ENCODE assay signal across 8 cellular contexts in genomic region chr7:122803323-122803722, GRCh38.
DNase-seq lines count a peak whose midpoint lies in the region; ATAC-seq and TF ChIP-seq lines count a peak whose summit lies in the region.

No MANE protein-coding gene starts in this region.

- no peak for ATAC-seq in HG02852 (IDR thresholded peaks at IDR 0.05; ENCODE audit: unreplicated experiment)
- ATAC-seq in stimulated activated memory B cell treated with anti-CD40 and anti-IgM and Interleukin-4, amounts not matched to agents 10 μg/mL and 1 μg/mL and 100 μg/mL, for 72 hours, result no peak
- ATAC-seq in GM19023 (IDR thresholded peaks at IDR 0.05; ENCODE audit: unreplicated experiment), result no peak

- H3K4me1 Mint-ChIP-seq in nephron, result no peaks in the 10 kb centered on the region
- H3K4me1 Mint-ChIP-seq in stimulated activated memory B cell treated with anti-CD40 and anti-IgM and Interleukin-4, amounts not matched to agents 10 μg/mL and 1 μg/mL and 100 μg/mL, for 72 hours, result no peaks in the 10 kb centered on the region

- DNase-seq in NAMALWA (ENCODE audit: low spot score) (peak; percentile 61), dorsolateral prefrontal cortex (peak in 3 of 10 donors; percentile 28 to 51 (median 30)), NCI-H510A (lab: John Stamatoyannopoulos, UW) (no peak)

- H3K4me3 ChIP-seq in dorsolateral prefrontal cortex, result peak overlapping the region in 3 of 59 donors; percentile 2 to 27 (median 4)

- no peak overlapping the region for H3K27ac Mint-ChIP-seq in nephron
- H3K27ac Mint-ChIP-seq in stimulated activated memory B cell treated with anti-CD40 and anti-IgM and Interleukin-4, amounts not matched to agents 10 μg/mL and 1 μg/mL and 100 μg/mL, for 72 hours, result no peak overlapping the region

- H3K27me3 Mint-ChIP-seq in nephron (ENCODE audit: low read depth), result no peaks in the 10 kb centered on the region
- no peaks in the 10 kb centered on the region for H3K27me3 Mint-ChIP-seq in stimulated activated memory B cell treated with anti-CD40 and anti-IgM and Interleukin-4, amounts not matched to agents 10 μg/mL and 1 μg/mL and 100 μg/mL, for 72 hours

- no peaks in the 10 kb centered on the region for H3K9me3 Mint-ChIP-seq in nephron
- no peaks in the 10 kb centered on the region for H3K9me3 Mint-ChIP-seq in stimulated activated memory B cell treated with anti-CD40 and anti-IgM and Interleukin-4, amounts not matched to agents 10 μg/mL and 1 μg/mL and 100 μg/mL, for 72 hours

- intact Hi-C loops in dorsolateral prefrontal cortex (cut with DNase I), result loop anchor here (10.0 kb wide), 2 partner anchors 341 to 351 kb away; no protein-coding TSS in a partner anchor

- peak overlapping the region in 50 of 59 donors; percentile 7 to 84 (median 62) for H3K27ac ChIP-seq in dorsolateral prefrontal cortex

- no peak overlapping the region for H3K4me3 Mint-ChIP-seq in nephron
- no peak overlapping the region for H3K4me3 Mint-ChIP-seq in stimulated activated memory B cell treated with anti-CD40 and anti-IgM and Interleukin-4, amounts not matched to agents 10 μg/mL and 1 μg/mL and 100 μg/mL, for 72 hours

- peak; percentile 47; the same call in 2 of the 3 replicates for TF ChIP-seq CTCF in GM12872 (IDR thresholded peaks at IDR 0.05; ENCODE audit: insufficient read depth, low read depth, low read length)
- TF ChIP-seq CTCF in dorsolateral prefrontal cortex (IDR thresholded peaks at IDR 0.05 in 54 of 56, conservative IDR thresholded peaks at IDR 0.05 in 2 of 56; ENCODE audit: low read depth in 1 of 56, partially characterized antibody in 56 of 56), result peak; percentile 43 to 76 (median 66)
- TF ChIP-seq CTCF in nephron (IDR thresholded peaks at IDR 0.05; ENCODE audit: unreplicated experiment in 3 of 3), result peak in 2 of 3 experiments; percentile 18 to 28

- no peaks in the 10 kb centered on the region for H3K27me3 ChIP-seq in dorsolateral prefrontal cortex

- H3K36me3 Mint-ChIP-seq in nephron (ENCODE audit: low read depth), result no peaks in the 10 kb centered on the region
- no peaks in the 10 kb centered on the region for H3K36me3 Mint-ChIP-seq in stimulated activated memory B cell treated with anti-CD40 and anti-IgM and Interleukin-4, amounts not matched to agents 10 μg/mL and 1 μg/mL and 100 μg/mL, for 72 hours
